ENCODE assay signal across 19 cellular contexts in the genomic region with DNA sequence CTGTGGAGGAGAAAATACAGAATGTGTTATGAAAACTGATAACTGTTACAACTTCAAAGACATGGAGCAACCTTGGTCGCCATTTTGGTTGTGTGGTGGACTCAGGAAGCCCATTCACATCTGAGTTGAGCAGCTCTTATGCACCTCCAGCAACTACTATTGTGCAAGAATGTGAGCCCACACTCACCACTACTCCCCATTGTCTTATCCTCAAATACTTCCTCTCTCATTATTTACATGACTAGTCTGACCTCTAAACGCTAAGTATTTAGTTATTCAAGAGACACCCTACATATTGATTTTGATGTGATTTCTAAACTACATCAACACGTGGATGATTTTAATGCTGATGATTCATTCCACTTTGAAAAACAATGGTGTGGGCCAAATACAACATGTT.
DNase-seq lines count a peak whose midpoint lies in the region; ATAC-seq, FAIRE-seq and TF ChIP-seq lines count a peak whose summit lies in the region.
"Had no signal": no experiment of that assay in that cellular context is flagged by ENCODE, and none has a peak within 500 bp of the region (broad histone marks: within the 10 kb centered on the region; RNA-seq: fewer than 3 reads in every experiment).

No MANE protein-coding gene starts in this region.

- no peaks in the 10 kb centered on the region for H3K27me3 ChIP-seq in bronchial epithelial cell (ENCODE audit: control insufficient read depth, insufficient read depth, low read length)
- H3K27me3 ChIP-seq: SJCRH30 had no signal

- no peak for ATAC-seq in SK-N-SH treated with all-trans-retinoic acid at 6 μM for 48 hours
- ATAC-seq: A549, GM12878 had no signal

- no peak for TF ChIP-seq POLR2A in NB4 (IDR thresholded peaks at IDR 0.05; ENCODE audit: extremely low read depth, insufficient read length)

- H3K4me3 ChIP-seq in NB4 (ENCODE audit: low read depth, low read length) (no peak overlapping the region), bronchial epithelial cell (ENCODE audit: low read depth, low read length) (no peak overlapping the region)
- H3K4me3 ChIP-seq: A549, GM12878, SJCRH30 had no signal

- FAIRE-seq in bronchial epithelial cell (lab: Jason Lieb, UNC), result no peak
- FAIRE-seq: A549, GM12878, GM18507 had no signal

- DNase-seq in CD1c-positive myeloid dendritic cell (ENCODE audit: extremely low spot score), result peak; percentile 36
- DNase-seq in NB4 (ENCODE audit: low read depth), result peak; percentile 90
- peak; percentile 29 for DNase-seq in bronchial epithelial cell (ENCODE audit: low read depth)
- peak; percentile 35 for DNase-seq in iris pigment epithelial cell (ENCODE audit: low read depth)
- DNase-seq in stimulated activated naive CD4-positive, alpha-beta T cell (lab: John Stamatoyannopoulos, UW), result no peak
- DNase-seq in central memory CD4-positive, alpha-beta T cell, result no peak
- DNase-seq: Calu3; CD4-positive, CD25-positive, alpha-beta regulatory T cell; HCEC 1CT; KBM-7; NCI-H1417 treated with DMSO at 0.1 percent for 48 hours; NCI-H2029; NCI-H2171 treated with DMSO at 0.1 percent for 48 hours; NCI-H774; SJCRH30 had no signal

- no peak for TF ChIP-seq CTCF in NB4 (IDR thresholded peaks at IDR 0.05; ENCODE audit: low read depth, low read length)
- no peak for TF ChIP-seq CTCF in bronchial epithelial cell (IDR thresholded peaks at IDR 0.05; ENCODE audit: insufficient read depth, low read length, severe bottlenecking)

- H3K36me3 ChIP-seq in bronchial epithelial cell (ENCODE audit: control insufficient read depth, insufficient read depth, low read length), result no peaks in the 10 kb centered on the region
- H3K36me3 ChIP-seq: SJCRH30 had no signal

TF ChIP-seq in SK-N-SH treated with all-trans-retinoic acid at 6 μM for 48 hours, 23 proteins besides CTCF, POLR2A, EP300 and RAD21:
- TF ChIP-seq, protein P1, sequence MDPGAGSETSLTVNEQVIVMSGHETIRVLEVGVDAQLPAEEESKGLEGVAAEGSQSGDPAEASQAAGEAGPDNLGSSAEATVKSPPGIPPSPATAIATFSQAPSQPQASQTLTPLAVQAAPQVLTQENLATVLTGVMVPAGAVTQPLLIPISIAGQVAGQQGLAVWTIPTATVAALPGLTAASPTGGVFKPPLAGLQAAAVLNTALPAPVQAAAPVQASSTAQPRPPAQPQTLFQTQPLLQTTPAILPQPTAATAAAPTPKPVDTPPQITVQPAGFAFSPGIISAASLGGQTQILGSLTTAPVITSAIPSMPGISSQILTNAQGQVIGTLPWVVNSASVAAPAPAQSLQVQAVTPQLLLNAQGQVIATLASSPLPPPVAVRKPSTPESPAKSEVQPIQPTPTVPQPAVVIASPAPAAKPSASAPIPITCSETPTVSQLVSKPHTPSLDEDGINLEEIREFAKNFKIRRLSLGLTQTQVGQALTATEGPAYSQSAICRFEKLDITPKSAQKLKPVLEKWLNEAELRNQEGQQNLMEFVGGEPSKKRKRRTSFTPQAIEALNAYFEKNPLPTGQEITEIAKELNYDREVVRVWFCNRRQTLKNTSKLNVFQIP (CRISPR knock-in tag; IDR thresholded peaks at IDR 0.05; ENCODE audit: borderline replicate concordance, low read depth), result no peak
- no peak for TF ChIP-seq SNAI2 (CRISPR knock-in tag; IDR thresholded peaks at IDR 0.05)
- TF ChIP-seq ZFP3 (CRISPR knock-in tag; IDR thresholded peaks at IDR 0.05), result no peak
- TF ChIP-seq ESRRG (CRISPR knock-in tag; IDR thresholded peaks at IDR 0.05), result no peak
- TF ChIP-seq, protein P2, sequence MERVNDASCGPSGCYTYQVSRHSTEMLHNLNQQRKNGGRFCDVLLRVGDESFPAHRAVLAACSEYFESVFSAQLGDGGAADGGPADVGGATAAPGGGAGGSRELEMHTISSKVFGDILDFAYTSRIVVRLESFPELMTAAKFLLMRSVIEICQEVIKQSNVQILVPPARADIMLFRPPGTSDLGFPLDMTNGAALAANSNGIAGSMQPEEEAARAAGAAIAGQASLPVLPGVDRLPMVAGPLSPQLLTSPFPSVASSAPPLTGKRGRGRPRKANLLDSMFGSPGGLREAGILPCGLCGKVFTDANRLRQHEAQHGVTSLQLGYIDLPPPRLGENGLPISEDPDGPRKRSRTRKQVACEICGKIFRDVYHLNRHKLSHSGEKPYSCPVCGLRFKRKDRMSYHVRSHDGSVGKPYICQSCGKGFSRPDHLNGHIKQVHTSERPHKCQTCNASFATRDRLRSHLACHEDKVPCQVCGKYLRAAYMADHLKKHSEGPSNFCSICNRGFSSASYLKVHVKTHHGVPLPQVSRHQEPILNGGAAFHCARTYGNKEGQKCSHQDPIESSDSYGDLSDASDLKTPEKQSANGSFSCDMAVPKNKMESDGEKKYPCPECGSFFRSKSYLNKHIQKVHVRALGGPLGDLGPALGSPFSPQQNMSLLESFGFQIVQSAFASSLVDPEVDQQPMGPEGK (CRISPR knock-in tag; IDR thresholded peaks at IDR 0.05; ENCODE audit: borderline replicate concordance), result no peak
- no peak for TF ChIP-seq ZFP30 (CRISPR knock-in tag; IDR thresholded peaks at IDR 0.05)

Comparison
In these comparisons a context has a peak if more than half of its experiments do, and no peak if none do; other contexts are left out.
1. DNase-seq: peak in CD1c-positive myeloid dendritic cell (single experiment), NB4 (single experiment), bronchial epithelial cell (single experiment) and iris pigment epithelial cell (single experiment); none in stimulated activated naive CD4-positive, alpha-beta T cell (0 of 6) and central memory CD4-positive, alpha-beta T cell (single experiment).